ENCODE assay signal across 3 cellular contexts in the genomic region with DNA sequence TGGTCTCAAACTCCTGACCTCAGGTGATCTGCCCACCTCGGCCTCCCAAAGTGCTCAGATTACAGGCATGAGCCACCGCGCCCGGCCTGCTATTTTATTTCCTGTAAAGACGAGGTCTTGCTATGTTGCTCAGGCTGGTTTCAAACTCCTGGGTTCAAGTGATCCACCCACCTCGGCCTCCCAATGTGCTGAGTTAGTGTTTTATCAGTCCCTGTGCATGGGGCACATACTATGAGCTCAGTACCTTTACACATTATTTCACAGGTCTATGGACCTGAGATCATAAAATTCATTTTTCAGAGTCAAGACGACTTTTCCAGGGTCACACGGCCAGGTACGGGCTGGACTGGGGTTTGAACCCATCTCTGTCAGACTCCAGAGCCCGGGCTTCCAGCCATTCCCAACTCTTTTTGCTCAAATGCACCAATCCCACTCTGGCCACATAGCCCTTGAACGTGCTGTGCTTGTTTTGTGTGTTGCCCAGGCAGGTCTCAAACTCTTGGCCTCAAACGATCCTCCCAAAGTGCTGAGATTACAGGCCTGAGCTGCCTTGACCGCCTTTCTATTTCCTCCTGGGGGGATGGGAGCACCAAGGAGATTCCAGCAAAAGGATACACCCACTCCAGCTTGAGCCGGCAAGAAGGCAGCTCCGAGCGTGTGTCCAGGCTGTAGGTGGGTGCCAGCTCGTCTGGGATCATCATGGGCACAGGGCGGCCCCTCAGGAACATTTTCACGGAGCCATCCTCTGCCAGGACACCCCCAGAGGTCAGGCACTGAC.
TF ChIP-seq lines count a peak whose summit lies in the region.

No MANE protein-coding gene starts in this region.

TF ChIP-seq in HCT116, 20 proteins besides CTCF, POLR2A, EP300 and RAD21:
- TF ChIP-seq, protein P1, sequence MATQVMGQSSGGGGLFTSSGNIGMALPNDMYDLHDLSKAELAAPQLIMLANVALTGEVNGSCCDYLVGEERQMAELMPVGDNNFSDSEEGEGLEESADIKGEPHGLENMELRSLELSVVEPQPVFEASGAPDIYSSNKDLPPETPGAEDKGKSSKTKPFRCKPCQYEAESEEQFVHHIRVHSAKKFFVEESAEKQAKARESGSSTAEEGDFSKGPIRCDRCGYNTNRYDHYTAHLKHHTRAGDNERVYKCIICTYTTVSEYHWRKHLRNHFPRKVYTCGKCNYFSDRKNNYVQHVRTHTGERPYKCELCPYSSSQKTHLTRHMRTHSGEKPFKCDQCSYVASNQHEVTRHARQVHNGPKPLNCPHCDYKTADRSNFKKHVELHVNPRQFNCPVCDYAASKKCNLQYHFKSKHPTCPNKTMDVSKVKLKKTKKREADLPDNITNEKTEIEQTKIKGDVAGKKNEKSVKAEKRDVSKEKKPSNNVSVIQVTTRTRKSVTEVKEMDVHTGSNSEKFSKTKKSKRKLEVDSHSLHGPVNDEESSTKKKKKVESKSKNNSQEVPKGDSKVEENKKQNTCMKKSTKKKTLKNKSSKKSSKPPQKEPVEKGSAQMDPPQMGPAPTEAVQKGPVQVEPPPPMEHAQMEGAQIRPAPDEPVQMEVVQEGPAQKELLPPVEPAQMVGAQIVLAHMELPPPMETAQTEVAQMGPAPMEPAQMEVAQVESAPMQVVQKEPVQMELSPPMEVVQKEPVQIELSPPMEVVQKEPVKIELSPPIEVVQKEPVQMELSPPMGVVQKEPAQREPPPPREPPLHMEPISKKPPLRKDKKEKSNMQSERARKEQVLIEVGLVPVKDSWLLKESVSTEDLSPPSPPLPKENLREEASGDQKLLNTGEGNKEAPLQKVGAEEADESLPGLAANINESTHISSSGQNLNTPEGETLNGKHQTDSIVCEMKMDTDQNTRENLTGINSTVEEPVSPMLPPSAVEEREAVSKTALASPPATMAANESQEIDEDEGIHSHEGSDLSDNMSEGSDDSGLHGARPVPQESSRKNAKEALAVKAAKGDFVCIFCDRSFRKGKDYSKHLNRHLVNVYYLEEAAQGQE (IDR thresholded peaks at IDR 0.05; ENCODE audit: low read depth): no peak
- TF ChIP-seq SRF (IDR thresholded peaks at IDR 0.05; ENCODE audit: low read depth) (no peak), ZNF274 (IDR thresholded peaks at IDR 0.05; ENCODE audit: low read depth, low read length) (no peak), ZFX (IDR thresholded peaks at IDR 0.05) (no peak), EZH2 (IDR thresholded peaks at IDR 0.05) (no peak), FOSL1 (IDR thresholded peaks at IDR 0.05; ENCODE audit: low read depth) (no peak), CBX3 (IDR thresholded peaks at IDR 0.05; ENCODE audit: low read depth) (no peak), SP1 (IDR thresholded peaks at IDR 0.05; ENCODE audit: low read depth) (no peak), TCF7L2 (IDR thresholded peaks at IDR 0.05; ENCODE audit: borderline replicate concordance, extremely low read depth, insufficient read depth, insufficient read length) (no peak), EZH2phosphoT487 (IDR thresholded peaks at IDR 0.05; ENCODE audit: borderline replicate concordance) (no peak), YY1 (IDR thresholded peaks at IDR 0.05; ENCODE audit: extremely low read depth, insufficient replicate concordance, low read depth, low read length) (no peak)
- TF ChIP-seq, protein P2, sequence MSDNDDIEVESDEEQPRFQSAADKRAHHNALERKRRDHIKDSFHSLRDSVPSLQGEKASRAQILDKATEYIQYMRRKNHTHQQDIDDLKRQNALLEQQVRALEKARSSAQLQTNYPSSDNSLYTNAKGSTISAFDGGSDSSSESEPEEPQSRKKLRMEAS (IDR thresholded peaks at IDR 0.05): no peak; the same call in 1 of the 2 replicates
- TF ChIP-seq, protein P3, sequence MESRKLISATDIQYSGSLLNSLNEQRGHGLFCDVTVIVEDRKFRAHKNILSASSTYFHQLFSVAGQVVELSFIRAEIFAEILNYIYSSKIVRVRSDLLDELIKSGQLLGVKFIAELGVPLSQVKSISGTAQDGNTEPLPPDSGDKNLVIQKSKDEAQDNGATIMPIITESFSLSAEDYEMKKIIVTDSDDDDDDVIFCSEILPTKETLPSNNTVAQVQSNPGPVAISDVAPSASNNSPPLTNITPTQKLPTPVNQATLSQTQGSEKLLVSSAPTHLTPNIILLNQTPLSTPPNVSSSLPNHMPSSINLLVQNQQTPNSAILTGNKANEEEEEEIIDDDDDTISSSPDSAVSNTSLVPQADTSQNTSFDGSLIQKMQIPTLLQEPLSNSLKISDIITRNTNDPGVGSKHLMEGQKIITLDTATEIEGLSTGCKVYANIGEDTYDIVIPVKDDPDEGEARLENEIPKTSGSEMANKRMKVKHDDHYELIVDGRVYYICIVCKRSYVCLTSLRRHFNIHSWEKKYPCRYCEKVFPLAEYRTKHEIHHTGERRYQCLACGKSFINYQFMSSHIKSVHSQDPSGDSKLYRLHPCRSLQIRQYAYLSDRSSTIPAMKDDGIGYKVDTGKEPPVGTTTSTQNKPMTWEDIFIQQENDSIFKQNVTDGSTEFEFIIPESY (IDR thresholded peaks at IDR 0.05; ENCODE audit: extremely low read depth, insufficient replicate concordance, low read length): no peak

TF ChIP-seq in WTC11, 78 proteins besides CTCF, POLR2A, EP300 and RAD21:
- TF ChIP-seq ZNF317 (CRISPR knock-in tag; IDR thresholded peaks at IDR 0.05; ENCODE audit: borderline replicate concordance, low read depth): no peak
- TF ChIP-seq FOXK1 (CRISPR knock-in tag; IDR thresholded peaks at IDR 0.05): no peak
- TF ChIP-seq, protein P4, sequence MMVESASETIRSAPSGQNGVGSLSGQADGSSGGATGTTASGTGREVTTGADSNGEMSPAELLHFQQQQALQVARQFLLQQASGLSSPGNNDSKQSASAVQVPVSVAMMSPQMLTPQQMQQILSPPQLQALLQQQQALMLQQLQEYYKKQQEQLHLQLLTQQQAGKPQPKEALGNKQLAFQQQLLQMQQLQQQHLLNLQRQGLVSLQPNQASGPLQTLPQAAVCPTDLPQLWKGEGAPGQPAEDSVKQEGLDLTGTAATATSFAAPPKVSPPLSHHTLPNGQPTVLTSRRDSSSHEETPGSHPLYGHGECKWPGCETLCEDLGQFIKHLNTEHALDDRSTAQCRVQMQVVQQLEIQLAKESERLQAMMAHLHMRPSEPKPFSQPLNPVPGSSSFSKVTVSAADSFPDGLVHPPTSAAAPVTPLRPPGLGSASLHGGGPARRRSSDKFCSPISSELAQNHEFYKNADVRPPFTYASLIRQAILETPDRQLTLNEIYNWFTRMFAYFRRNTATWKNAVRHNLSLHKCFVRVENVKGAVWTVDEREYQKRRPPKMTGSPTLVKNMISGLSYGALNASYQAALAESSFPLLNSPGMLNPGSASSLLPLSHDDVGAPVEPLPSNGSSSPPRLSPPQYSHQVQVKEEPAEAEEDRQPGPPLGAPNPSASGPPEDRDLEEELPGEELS (CRISPR knock-in tag; IDR thresholded peaks at IDR 0.05): no peak

TF ChIP-seq in SK-N-SH, 30 proteins besides CTCF, POLR2A, EP300 and RAD21:
- no peak for TF ChIP-seq MXI1 (IDR thresholded peaks at IDR 0.05; ENCODE audit: low read depth, low read length)
- no peak for TF ChIP-seq POLR2AphosphoS5 (IDR thresholded peaks at IDR 0.05; ENCODE audit: low read depth, low read length)
- no peak for TF ChIP-seq SMC3 (IDR thresholded peaks at IDR 0.05; ENCODE audit: low read depth, low read length)
- no peak for TF ChIP-seq RFX5 (IDR thresholded peaks at IDR 0.05; ENCODE audit: low read length)
- TF ChIP-seq GABPA (IDR thresholded peaks at IDR 0.05; ENCODE audit: low read depth): no peak
- no peak for TF ChIP-seq TEAD4 (IDR thresholded peaks at IDR 0.05; ENCODE audit: borderline replicate concordance, insufficient read depth)
- TF ChIP-seq FOSL2 (IDR thresholded peaks at IDR 0.05; ENCODE audit: borderline replicate concordance, low read depth): no peak
- no peak for TF ChIP-seq FOXJ3 (CRISPR knock-in tag; IDR thresholded peaks at IDR 0.05)
- TF ChIP-seq, protein P5, sequence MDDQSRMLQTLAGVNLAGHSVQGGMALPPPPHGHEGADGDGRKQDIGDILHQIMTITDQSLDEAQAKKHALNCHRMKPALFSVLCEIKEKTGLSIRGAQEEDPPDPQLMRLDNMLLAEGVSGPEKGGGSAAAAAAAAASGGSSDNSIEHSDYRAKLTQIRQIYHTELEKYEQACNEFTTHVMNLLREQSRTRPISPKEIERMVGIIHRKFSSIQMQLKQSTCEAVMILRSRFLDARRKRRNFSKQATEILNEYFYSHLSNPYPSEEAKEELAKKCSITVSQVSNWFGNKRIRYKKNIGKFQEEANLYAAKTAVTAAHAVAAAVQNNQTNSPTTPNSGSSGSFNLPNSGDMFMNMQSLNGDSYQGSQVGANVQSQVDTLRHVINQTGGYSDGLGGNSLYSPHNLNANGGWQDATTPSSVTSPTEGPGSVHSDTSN (IDR thresholded peaks at IDR 0.05): no peak
- TF ChIP-seq, protein P6, sequence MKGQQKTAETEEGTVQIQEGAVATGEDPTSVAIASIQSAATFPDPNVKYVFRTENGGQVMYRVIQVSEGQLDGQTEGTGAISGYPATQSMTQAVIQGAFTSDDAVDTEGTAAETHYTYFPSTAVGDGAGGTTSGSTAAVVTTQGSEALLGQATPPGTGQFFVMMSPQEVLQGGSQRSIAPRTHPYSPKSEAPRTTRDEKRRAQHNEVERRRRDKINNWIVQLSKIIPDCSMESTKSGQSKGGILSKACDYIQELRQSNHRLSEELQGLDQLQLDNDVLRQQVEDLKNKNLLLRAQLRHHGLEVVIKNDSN (IDR thresholded peaks at IDR 0.05; ENCODE audit: borderline replicate concordance, low read depth): no peak
- TF ChIP-seq, protein P7, sequence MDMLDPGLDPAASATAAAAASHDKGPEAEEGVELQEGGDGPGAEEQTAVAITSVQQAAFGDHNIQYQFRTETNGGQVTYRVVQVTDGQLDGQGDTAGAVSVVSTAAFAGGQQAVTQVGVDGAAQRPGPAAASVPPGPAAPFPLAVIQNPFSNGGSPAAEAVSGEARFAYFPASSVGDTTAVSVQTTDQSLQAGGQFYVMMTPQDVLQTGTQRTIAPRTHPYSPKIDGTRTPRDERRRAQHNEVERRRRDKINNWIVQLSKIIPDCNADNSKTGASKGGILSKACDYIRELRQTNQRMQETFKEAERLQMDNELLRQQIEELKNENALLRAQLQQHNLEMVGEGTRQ (IDR thresholded peaks at IDR 0.05; ENCODE audit: borderline replicate concordance, low read depth, low read length): no peak
- TF ChIP-seq MEF2A (IDR thresholded peaks at IDR 0.05; ENCODE audit: borderline replicate concordance, low read depth): no peak
- TF ChIP-seq FOXM1 (IDR thresholded peaks at IDR 0.05; ENCODE audit: low read depth): no peak
- no peak for TF ChIP-seq NFIC (IDR thresholded peaks at IDR 0.05; ENCODE audit: borderline replicate concordance)
- no peak for TF ChIP-seq GATA2 (CRISPR knock-in tag; IDR thresholded peaks at IDR 0.05)
- no peak for TF ChIP-seq JUND (IDR thresholded peaks at IDR 0.05)
- TF ChIP-seq RXRA (IDR thresholded peaks at IDR 0.05; ENCODE audit: borderline replicate concordance, low read depth): no peak
- TF ChIP-seq EZH2phosphoT487 (IDR thresholded peaks at IDR 0.05; ENCODE audit: borderline replicate concordance, low read depth): no peak
- TF ChIP-seq, protein P1 (IDR thresholded peaks at IDR 0.05; ENCODE audit: low read depth, low read length): no peak
- TF ChIP-seq NRF1 (IDR thresholded peaks at IDR 0.05; ENCODE audit: low read depth, low read length): no peak
